ENCODE assay signal across 1 cellular context in genomic region chr9:94301577-94301976, GRCh38.
A peak's percentile ranks its signal among the peaks of the same experiment; 100 is the strongest.
TF ChIP-seq lines count a peak whose summit lies in the region.

No MANE protein-coding gene starts in this region.

TF ChIP-seq in K562, 482 proteins besides CTCF, POLR2A, EP300 and RAD21:
- TF ChIP-seq CUX1 (CRISPR knock-in tag; IDR thresholded peaks at IDR 0.05) (no peak), RHOXF2B (CRISPR knock-in tag; conservative IDR thresholded peaks at IDR 0.05) (no peak), ZKSCAN3 (CRISPR knock-in tag; IDR thresholded peaks at IDR 0.05) (no peak), ZNF282 (CRISPR knock-in tag; IDR thresholded peaks at IDR 0.05) (no peak), RCOR1 (IDR thresholded peaks at IDR 0.05; ENCODE audit: borderline replicate concordance in 1 of 2, low read depth in 2 of 2, low read length in 2 of 2) (no peak), MTA1 (IDR thresholded peaks at IDR 0.05; ENCODE audit: borderline replicate concordance) (no peak), PURB (CRISPR knock-in tag; IDR thresholded peaks at IDR 0.05; ENCODE audit: low read depth) (no peak), ZC3H8 (IDR thresholded peaks at IDR 0.05) (no peak), ETV5 (CRISPR knock-in tag; IDR thresholded peaks at IDR 0.05; ENCODE audit: low read depth) (no peak; the same call in 1 of the 2 replicates), CBFA2T3 (IDR thresholded peaks at IDR 0.05) (peak; percentile 33; the same call in 1 of the 2 replicates), MGA (IDR thresholded peaks at IDR 0.05) (peak; percentile 50; the same call in 1 of the 2 replicates), ZNF384 (IDR thresholded peaks at IDR 0.05; ENCODE audit: low read depth, low read length) (no peak), L3MBTL2 (IDR thresholded peaks at IDR 0.05) (peak; percentile 19), HSF4 (CRISPR knock-in tag; IDR thresholded peaks at IDR 0.05; ENCODE audit: borderline replicate concordance) (no peak), ZNF655 (CRISPR knock-in tag; IDR thresholded peaks at IDR 0.05) (no peak), BCL6 (CRISPR knock-in tag; IDR thresholded peaks at IDR 0.05) (no peak), U2AF1 (optimal IDR thresholded peaks at IDR 0.05; ENCODE audit: low read depth, low read length) (no peak), LARP7 (IDR thresholded peaks at IDR 0.05) (no peak), BCOR (IDR thresholded peaks at IDR 0.05) (no peak), MYC (IDR thresholded peaks at IDR 0.05; ENCODE audit: low read depth, low read length) (peak; percentile 73), MYC (CRISPR knock-in tag; IDR thresholded peaks at IDR 0.05; ENCODE audit: borderline replicate concordance, low read depth) (no peak), ZNF121 (CRISPR knock-in tag; conservative IDR thresholded peaks at IDR 0.05) (no peak), CXXC5 (CRISPR knock-in tag; IDR thresholded peaks at IDR 0.05) (no peak), MNT (conservative IDR thresholded peaks at IDR 0.05) (0 out of 4 replicates have a peak, but pooled peaks of 1 of the 2 experiments have one; percentile 26), RNF2 (IDR thresholded peaks at IDR 0.05) (no peak), ZNF449 (CRISPR knock-in tag; IDR thresholded peaks at IDR 0.05) (no peak), ZNF644 (tag; IDR thresholded peaks at IDR 0.05; ENCODE audit: low read depth) (peak; percentile 32; the same call in 1 of the 2 replicates), CREB1 (IDR thresholded peaks at IDR 0.05) (no peak), CREB1 (CRISPR knock-in tag; IDR thresholded peaks at IDR 0.05) (no peak), TEAD1 (CRISPR knock-in tag; IDR thresholded peaks at IDR 0.05) (0 out of 4 replicates have a peak, but pooled peaks of 1 of the 2 experiments have one; percentile 1), MAZ (CRISPR knock-in tag; conservative IDR thresholded peaks at IDR 0.05 in 1 of 2, IDR thresholded peaks at IDR 0.05 in 1 of 2) (no peak), MTA3 (IDR thresholded peaks at IDR 0.05; ENCODE audit: borderline replicate concordance) (no peak), ESRRA (IDR thresholded peaks at IDR 0.05; ENCODE audit: borderline replicate concordance, low read depth) (peak; percentile 27; the same call in 1 of the 2 replicates), CEBPG (CRISPR knock-in tag; IDR thresholded peaks at IDR 0.05) (no peak), CEBPG (tag; conservative IDR thresholded peaks at IDR 0.05 in 1 of 2, IDR thresholded peaks at IDR 0.05 in 1 of 2) (no peak), ZNF3 (CRISPR knock-in tag; IDR thresholded peaks at IDR 0.05) (no peak)
